Comparison of ENCODE assay signal across 1 cellular context in the genomic region with DNA sequence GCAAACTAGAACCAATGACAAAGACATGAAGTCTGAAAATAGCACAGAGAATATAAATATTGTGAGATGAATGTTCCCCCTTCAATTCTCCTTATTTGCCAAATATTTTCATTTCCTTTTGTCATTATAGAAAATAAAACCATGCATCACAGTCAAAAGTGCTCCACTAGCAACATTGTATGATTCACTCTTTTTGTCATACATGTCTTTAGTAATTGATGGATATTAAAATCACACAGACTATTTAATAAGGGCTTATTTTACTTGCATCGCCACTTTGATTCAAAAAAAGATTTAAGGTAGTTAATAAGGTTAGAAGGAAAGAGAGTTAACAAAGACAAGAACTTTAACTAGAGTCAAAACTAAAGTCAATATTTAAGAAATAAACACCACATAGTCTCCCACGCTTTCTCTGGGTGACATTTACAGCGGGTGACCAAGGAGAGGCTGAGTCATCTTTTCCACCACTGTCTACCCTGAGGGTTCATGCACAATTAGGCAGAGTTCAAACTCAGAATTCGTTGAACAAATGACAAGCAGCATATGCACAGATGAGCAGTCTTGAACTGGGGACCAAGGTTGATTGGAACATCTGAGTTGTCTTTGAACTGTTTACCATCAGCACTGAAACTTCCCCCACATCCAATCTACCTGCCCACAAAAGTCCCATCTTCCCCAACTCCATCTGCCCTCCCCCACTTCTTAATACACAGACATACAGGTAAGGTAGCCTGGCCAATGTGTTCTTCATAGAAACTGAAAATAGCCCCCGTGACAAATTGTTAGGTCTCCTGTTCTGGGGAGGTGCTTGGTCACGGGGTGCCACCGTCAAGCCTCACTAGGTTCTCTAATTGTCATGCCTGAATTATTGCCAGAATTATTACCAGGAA.
TF ChIP-seq lines count a peak whose summit lies in the region.

No MANE protein-coding gene starts in this region.

TF ChIP-seq in GM12878, 131 proteins besides CTCF, POLR2A, EP300 and RAD21 (continued from another document):
- TF ChIP-seq SMC3 (IDR thresholded peaks at IDR 0.05; ENCODE audit: borderline replicate concordance, low read length) (no peak), ZNF217 (IDR thresholded peaks at IDR 0.05) (0 out of 2 replicates have a peak, but pooled peaks have one; percentile 49), ZNF274 (IDR thresholded peaks at IDR 0.05; ENCODE audit: insufficient read depth, insufficient read length) (no peak), CHD4 (IDR thresholded peaks at IDR 0.05) (no peak), JUNB (IDR thresholded peaks at IDR 0.05) (peak; percentile 91), TCF7 (IDR thresholded peaks at IDR 0.05; ENCODE audit: borderline replicate concordance) (no peak), NR2C1 (IDR thresholded peaks at IDR 0.05) (0 out of 2 replicates have a peak, but pooled peaks have one; percentile 30), HCFC1 (IDR thresholded peaks at IDR 0.05; ENCODE audit: low read length) (no peak), TCF12 (IDR thresholded peaks at IDR 0.05; ENCODE audit: low read depth, low read length) (no peak), STAT1 (conservative IDR thresholded peaks at IDR 0.05) (no peak), HDAC2 (IDR thresholded peaks at IDR 0.05) (no peak), NFXL1 (IDR thresholded peaks at IDR 0.05; ENCODE audit: borderline replicate concordance) (no peak), GATAD2B (conservative IDR thresholded peaks at IDR 0.05; ENCODE audit: low read depth) (no peak)
- TF ChIP-seq, protein P1, sequence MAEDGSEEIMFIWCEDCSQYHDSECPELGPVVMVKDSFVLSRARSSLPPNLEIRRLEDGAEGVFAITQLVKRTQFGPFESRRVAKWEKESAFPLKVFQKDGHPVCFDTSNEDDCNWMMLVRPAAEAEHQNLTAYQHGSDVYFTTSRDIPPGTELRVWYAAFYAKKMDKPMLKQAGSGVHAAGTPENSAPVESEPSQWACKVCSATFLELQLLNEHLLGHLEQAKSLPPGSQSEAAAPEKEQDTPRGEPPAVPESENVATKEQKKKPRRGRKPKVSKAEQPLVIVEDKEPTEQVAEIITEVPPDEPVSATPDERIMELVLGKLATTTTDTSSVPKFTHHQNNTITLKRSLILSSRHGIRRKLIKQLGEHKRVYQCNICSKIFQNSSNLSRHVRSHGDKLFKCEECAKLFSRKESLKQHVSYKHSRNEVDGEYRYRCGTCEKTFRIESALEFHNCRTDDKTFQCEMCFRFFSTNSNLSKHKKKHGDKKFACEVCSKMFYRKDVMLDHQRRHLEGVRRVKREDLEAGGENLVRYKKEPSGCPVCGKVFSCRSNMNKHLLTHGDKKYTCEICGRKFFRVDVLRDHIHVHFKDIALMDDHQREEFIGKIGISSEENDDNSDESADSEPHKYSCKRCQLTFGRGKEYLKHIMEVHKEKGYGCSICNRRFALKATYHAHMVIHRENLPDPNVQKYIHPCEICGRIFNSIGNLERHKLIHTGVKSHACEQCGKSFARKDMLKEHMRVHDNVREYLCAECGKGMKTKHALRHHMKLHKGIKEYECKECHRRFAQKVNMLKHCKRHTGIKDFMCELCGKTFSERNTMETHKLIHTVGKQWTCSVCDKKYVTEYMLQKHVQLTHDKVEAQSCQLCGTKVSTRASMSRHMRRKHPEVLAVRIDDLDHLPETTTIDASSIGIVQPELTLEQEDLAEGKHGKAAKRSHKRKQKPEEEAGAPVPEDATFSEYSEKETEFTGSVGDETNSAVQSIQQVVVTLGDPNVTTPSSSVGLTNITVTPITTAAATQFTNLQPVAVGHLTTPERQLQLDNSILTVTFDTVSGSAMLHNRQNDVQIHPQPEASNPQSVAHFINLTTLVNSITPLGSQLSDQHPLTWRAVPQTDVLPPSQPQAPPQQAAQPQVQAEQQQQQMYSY (CRISPR knock-in tag; IDR thresholded peaks at IDR 0.05) = no peak
- TF ChIP-seq, protein P2, sequence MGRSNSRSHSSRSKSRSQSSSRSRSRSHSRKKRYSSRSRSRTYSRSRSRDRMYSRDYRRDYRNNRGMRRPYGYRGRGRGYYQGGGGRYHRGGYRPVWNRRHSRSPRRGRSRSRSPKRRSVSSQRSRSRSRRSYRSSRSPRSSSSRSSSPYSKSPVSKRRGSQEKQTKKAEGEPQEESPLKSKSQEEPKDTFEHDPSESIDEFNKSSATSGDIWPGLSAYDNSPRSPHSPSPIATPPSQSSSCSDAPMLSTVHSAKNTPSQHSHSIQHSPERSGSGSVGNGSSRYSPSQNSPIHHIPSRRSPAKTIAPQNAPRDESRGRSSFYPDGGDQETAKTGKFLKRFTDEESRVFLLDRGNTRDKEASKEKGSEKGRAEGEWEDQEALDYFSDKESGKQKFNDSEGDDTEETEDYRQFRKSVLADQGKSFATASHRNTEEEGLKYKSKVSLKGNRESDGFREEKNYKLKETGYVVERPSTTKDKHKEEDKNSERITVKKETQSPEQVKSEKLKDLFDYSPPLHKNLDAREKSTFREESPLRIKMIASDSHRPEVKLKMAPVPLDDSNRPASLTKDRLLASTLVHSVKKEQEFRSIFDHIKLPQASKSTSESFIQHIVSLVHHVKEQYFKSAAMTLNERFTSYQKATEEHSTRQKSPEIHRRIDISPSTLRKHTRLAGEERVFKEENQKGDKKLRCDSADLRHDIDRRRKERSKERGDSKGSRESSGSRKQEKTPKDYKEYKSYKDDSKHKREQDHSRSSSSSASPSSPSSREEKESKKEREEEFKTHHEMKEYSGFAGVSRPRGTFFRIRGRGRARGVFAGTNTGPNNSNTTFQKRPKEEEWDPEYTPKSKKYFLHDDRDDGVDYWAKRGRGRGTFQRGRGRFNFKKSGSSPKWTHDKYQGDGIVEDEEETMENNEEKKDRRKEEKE (IDR thresholded peaks at IDR 0.05) = no peak
- TF ChIP-seq, protein P3, sequence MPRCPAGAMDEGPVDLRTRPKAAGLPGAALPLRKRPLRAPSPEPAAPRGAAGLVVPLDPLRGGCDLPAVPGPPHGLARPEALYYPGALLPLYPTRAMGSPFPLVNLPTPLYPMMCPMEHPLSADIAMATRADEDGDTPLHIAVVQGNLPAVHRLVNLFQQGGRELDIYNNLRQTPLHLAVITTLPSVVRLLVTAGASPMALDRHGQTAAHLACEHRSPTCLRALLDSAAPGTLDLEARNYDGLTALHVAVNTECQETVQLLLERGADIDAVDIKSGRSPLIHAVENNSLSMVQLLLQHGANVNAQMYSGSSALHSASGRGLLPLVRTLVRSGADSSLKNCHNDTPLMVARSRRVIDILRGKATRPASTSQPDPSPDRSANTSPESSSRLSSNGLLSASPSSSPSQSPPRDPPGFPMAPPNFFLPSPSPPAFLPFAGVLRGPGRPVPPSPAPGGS (IDR thresholded peaks at IDR 0.05; ENCODE audit: borderline replicate concordance, insufficient read depth, low read depth, low read length, poor library complexity, severe bottlenecking) = no peak
- TF ChIP-seq, protein P4, sequence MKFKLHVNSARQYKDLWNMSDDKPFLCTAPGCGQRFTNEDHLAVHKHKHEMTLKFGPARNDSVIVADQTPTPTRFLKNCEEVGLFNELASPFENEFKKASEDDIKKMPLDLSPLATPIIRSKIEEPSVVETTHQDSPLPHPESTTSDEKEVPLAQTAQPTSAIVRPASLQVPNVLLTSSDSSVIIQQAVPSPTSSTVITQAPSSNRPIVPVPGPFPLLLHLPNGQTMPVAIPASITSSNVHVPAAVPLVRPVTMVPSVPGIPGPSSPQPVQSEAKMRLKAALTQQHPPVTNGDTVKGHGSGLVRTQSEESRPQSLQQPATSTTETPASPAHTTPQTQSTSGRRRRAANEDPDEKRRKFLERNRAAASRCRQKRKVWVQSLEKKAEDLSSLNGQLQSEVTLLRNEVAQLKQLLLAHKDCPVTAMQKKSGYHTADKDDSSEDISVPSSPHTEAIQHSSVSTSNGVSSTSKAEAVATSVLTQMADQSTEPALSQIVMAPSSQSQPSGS (IDR thresholded peaks at IDR 0.05; ENCODE audit: low read length) = peak; percentile 95
